In genomic region chr22:31150615-31151014, GRCh38 we compare ENCODE assay signal across 1 cellular context.
TF ChIP-seq lines count a peak whose summit lies in the region.

No MANE protein-coding gene starts in this region.

TF ChIP-seq in endothelial cell of umbilical vein, 7 proteins besides CTCF, POLR2A, EP300 and RAD21:
- no peak for TF ChIP-seq FOS (IDR thresholded peaks at IDR 0.05; ENCODE audit: borderline replicate concordance, insufficient read depth, low read length)
- TF ChIP-seq JUN (IDR thresholded peaks at IDR 0.05; ENCODE audit: borderline replicate concordance, insufficient read depth, insufficient read length, low read depth): no peak
- TF ChIP-seq EZH2 (IDR thresholded peaks at IDR 0.05; ENCODE audit: borderline replicate concordance, low read depth, low read length, severe bottlenecking): no peak
- TF ChIP-seq POLR2AphosphoS5 (IDR thresholded peaks at IDR 0.05; ENCODE audit: insufficient read depth, low read depth, low read length): no peak
- TF ChIP-seq MYC (IDR thresholded peaks at IDR 0.05; ENCODE audit: low read depth, low read length): no peak
- TF ChIP-seq GATA2 (IDR thresholded peaks at IDR 0.05; ENCODE audit: insufficient read depth, insufficient read length, low read depth, low read length): no peak
